8 cellular contexts compared by ENCODE assay signal in the genomic region with DNA sequence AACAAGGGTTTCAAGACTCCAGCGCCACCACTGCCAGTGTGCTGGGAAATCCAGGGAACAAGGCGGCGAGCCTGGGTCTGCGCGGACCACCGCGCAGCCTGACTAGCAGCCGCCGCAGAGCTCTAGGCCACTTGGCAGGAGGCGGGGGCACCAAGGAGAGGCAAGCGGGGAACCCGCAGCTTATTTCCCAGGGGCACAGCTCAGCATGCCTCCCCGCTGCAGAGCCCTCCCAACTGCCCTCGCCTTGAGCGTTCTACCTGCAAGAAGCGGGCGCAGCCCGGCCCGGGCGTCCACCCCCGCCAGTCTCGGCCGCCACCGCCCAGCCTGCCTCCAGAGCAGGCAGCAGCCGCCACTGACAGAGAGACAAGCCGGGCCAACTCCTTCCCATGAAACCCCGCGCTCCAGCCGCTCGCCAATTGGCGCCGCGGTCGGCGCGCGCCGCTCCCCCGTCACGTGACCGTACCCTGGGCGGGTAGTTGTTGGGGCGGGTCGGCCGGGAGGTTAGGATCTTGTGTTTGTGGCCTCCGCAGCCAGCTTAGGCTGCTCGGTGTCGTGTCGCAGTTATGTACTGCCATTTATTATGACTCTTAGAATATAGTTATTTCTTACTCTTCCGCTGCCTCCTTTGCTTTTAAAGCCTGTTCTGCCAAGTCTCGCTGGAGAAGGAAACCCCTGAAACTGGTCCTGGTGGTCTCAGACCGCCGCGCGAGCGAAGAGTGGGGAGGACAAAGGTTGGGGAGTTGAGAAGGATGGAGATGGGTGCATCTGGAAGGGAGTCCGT. TPM values are rescaled to one million over a fixed set of nuclear protein-coding genes. Genes with fewer than 3 reads are reported as not detected.
A peak's percentile ranks its signal among the peaks of the same experiment; 100 is the strongest.
DNase-seq lines count a peak whose midpoint lies in the region; ATAC-seq, FAIRE-seq and TF ChIP-seq lines count a peak whose summit lies in the region.

A gene with protein sequence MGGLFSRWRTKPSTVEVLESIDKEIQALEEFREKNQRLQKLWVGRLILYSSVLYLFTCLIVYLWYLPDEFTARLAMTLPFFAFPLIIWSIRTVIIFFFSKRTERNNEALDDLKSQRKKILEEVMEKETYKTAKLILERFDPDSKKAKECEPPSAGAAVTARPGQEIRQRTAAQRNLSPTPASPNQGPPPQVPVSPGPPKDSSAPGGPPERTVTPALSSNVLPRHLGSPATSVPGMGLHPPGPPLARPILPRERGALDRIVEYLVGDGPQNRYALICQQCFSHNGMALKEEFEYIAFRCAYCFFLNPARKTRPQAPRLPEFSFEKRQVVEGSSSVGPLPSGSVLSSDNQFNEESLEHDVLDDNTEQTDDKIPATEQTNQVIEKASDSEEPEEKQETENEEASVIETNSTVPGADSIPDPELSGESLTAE (minus strand): TSS at position 365 of the 781 bp plus-strand sequence. CDS start 6,683 bp downstream, outside the sequence.

- H3K4me1 Mint-ChIP-seq in activated B cell treated with CpG ODN at 0.5 μM for 24 hours = peaks cover 16% of the 10 kb centered on the region

- DNase-seq in AG08395 (ENCODE audit: low spot score) (peak; percentile 97), NCI-H345 (lab: John Stamatoyannopoulos, UW) (peak; percentile 93), activated B cell treated with CpG ODN at 0.5 μM for 24 hours (peak; percentile 83), caudate nucleus (lab: John Stamatoyannopoulos, UW) (peak; percentile 53 to 98 (median 93))
- peak; percentile 89 for DNase-seq in stimulated activated CD4-positive, alpha-beta T cell treated with anti-CD3 and anti-CD28 coated beads, Interleukin-12 subunit alpha, Interleukin-12 subunit beta, amount 100 ng/mL, for 4 hours

- H3K27me3 Mint-ChIP-seq in activated B cell treated with CpG ODN at 0.5 μM for 24 hours = no peaks in the 10 kb centered on the region

- ATAC-seq in HG03196 (IDR thresholded peaks at IDR 0.05; ENCODE audit: unreplicated experiment) = peak; percentile 95
- ATAC-seq in activated B cell treated with CpG ODN at 0.5 μM for 24 hours (ENCODE audit: low read depth) = peak; percentile 92

- peak within 1 kb of the TSS; percentile 82 for H3K4me3 Mint-ChIP-seq in activated B cell treated with CpG ODN at 0.5 μM for 24 hours

- FAIRE-seq in islet of Langerhans (lab: Jason Lieb, UNC) = peak; percentile 27

- H3K27ac Mint-ChIP-seq in activated B cell treated with CpG ODN at 0.5 μM for 24 hours = peak within 1 kb of the TSS; percentile 31

- in situ Hi-C loops in GM18951 (cut with MboI; ENCODE audit: low sequenced_read_pairs, unreplicated experiment) = no loop called here

- TF ChIP-seq CTCF in activated B cell treated with CpG ODN at 0.5 μM for 24 hours (IDR thresholded peaks at IDR 0.05) = no peak

- peaks cover 3% of the 10 kb centered on the region for H3K36me3 Mint-ChIP-seq in activated B cell treated with CpG ODN at 0.5 μM for 24 hours (ENCODE audit: low read depth)

- TF ChIP-seq POLR2A in GM18951 (IDR thresholded peaks at IDR 0.05; ENCODE audit: extremely low read depth, insufficient read depth, insufficient read length) = peak; percentile 94

- H3K27ac ChIP-seq in caudate nucleus (ENCODE audit: low read depth, low read length) = peak within 1 kb of the TSS; percentile 83

- CTCF ChIA-PET in activated B cell treated with CpG ODN at 0.5 μM for 24 hours (lab: Charles Lee) = no interaction called here

- POLR2A ChIA-PET in activated B cell treated with CpG ODN at 0.5 μM for 24 hours (lab: Charles Lee) = interaction anchor here (0.5 kb wide), 1 partner anchor 815 kb away, joined by 3 read pairs; no protein-coding TSS in a partner anchor

- intact Hi-C loops in activated B cell treated with CpG ODN at 0.5 μM for 24 hours (cut with micrococcal nuclease) = loop anchor here (1.0 to 10.0 kb wide), 4 partner anchors 267 to 1163 kb away; a partner anchor contains a TSS

- no peaks in the 10 kb centered on the region for H3K9me3 Mint-ChIP-seq in activated B cell treated with CpG ODN at 0.5 μM for 24 hours

RNA-seq across cellular contexts. Expression of the gene that starts here (rescaled TPM):
- 15.2 TPM in 2 replicates for total RNA-seq in activated B cell treated with CpG ODN at 0.5 μM for 24 hours

Comparison
In these comparisons a context has a peak if more than half of its experiments do, and no peak if none do; other contexts are left out.
1. Peak in every context shown above with its lines: DNase-seq, ATAC-seq and H3K27ac ChIP-seq.